ENCODE assay signal across 1 cellular context in the genomic region with DNA sequence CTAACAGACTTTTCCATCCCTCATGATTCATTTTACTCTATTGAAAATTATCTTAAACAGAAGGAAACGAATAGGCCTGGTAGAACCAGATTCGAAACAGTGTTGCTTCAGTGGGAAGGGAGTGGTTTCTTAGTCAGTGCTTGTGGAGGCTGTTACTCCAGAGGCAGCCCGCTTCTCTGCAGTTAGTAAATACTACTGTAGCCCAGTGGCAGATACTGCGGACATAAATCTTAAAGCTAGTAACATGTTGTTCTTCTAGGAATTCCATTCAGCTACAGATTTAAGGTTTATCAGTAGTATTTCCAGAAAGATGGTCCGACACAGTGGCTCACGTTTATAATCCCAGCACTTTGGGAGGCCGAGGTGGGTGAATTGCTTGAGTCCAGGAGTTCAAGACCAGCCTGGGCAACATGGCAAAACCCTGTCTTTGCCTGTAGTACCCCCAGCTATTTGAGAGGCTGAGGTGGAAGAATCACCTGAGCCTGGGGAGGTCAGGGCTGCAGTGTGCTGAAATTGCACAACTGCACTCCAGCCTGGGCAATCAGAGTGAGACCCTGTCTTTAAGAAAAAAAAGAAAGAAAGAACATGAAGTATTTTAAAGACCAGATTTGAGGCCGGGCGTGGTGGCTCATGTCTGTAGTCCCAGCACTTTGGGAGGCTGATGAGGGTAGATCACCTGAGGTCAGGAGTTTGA.
TF ChIP-seq lines count a peak whose summit lies in the region.

No MANE protein-coding gene starts in this region.

TF ChIP-seq in liver, 16 proteins besides CTCF, POLR2A, EP300 and RAD21:
- TF ChIP-seq RXRA (IDR thresholded peaks at IDR 0.05) (no peak), HNF4G (IDR thresholded peaks at IDR 0.05) (no peak), FOXA2 (IDR thresholded peaks at IDR 0.05) (no peak), NR2F2 (IDR thresholded peaks at IDR 0.05) (no peak), GABPA (IDR thresholded peaks at IDR 0.05 in 1 of 2, conservative IDR thresholded peaks at IDR 0.05 in 1 of 2) (no peak), TAF1 (conservative IDR thresholded peaks at IDR 0.05) (no peak)
- TF ChIP-seq, protein P1, sequence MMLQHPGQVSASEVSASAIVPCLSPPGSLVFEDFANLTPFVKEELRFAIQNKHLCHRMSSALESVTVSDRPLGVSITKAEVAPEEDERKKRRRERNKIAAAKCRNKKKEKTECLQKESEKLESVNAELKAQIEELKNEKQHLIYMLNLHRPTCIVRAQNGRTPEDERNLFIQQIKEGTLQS (IDR thresholded peaks at IDR 0.05): no peak
